In the genomic region with DNA sequence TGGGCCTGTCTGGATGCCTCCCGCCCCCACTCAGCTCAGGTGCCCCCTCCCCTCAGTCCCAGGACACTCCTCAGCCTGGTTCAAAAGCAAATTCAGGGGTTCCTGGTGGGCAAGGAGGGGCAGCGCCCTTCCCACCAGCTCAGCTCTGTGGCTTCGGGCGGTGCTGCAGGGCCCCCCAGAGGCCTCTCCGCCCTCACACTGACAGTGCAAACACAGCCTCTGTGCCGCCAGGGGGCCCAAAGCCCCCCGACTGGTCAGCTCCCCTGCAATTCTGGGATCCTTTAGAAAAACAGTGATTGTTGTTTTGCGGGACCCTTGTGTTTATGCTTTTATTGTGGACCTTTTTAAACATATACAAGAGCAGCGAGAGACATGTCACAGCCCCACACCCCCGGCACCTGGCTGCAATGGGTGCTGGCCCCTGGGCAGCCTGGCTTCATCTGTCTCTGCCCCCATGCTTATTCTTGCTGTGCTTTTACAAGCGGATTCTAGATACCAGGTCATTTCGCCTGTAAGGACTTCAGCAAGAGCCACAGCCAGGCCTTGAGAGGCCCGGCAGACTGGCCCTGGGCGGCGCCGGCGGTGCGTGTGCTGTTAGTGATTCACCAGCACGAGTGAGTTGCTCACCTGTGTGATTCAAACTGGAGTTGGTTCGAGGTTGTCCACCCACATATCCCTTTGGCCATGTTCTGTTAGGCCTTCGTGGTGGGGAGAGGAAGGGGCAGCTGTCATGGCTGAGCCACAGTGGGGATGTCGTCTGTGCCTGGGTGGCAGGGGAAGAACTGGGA, we compare ENCODE assay signal across 29 cellular contexts. TPM values are rescaled to one million over a fixed set of nuclear protein-coding genes. Genes with fewer than 3 reads are reported as not detected.
DNase-seq lines count a peak whose midpoint lies in the region; FAIRE-seq and TF ChIP-seq lines count a peak whose summit lies in the region.
"Had no signal": no experiment of that assay in that cellular context is flagged by ENCODE, and none has a peak within 500 bp of the region (broad histone marks: within the 10 kb centered on the region; RNA-seq: fewer than 3 reads in every experiment).

No MANE protein-coding gene starts in this region.

- no peak overlapping the region for H3K4me2 ChIP-seq in DOHH2 (ENCODE audit: low read length)
- no peak overlapping the region for H3K4me2 ChIP-seq in OCI-LY1 (ENCODE audit: low read length)
- no peak overlapping the region for H3K4me2 ChIP-seq in neural progenitor cell
- no peak overlapping the region for H3K4me2 ChIP-seq in smooth muscle cell

- H4K20me1 ChIP-seq in DOHH2 (ENCODE audit: control insufficient read depth, insufficient read depth, low read depth, low read length) (no peaks in the 10 kb centered on the region), OCI-LY1 (ENCODE audit: insufficient read depth, low read length) (no peaks in the 10 kb centered on the region), neural progenitor cell (ENCODE audit: low read depth) (no peaks in the 10 kb centered on the region), smooth muscle cell (ENCODE audit: low read depth) (peaks cover 98% of the 10 kb centered on the region)

- H3K36me3 Mint-ChIP-seq in neural progenitor cell: no peaks in the 10 kb centered on the region
- H3K36me3 Mint-ChIP-seq: activated naive CD8-positive, alpha-beta T cell treated with anti-CD3 and anti-CD28 coated beads for 36 hours; naive thymus-derived CD8-positive, alpha-beta T cell had no signal

- H3K27ac Mint-ChIP-seq in neural progenitor cell: peak overlapping the region; percentile 75
- H3K27ac Mint-ChIP-seq: activated B cell treated with CpG ODN at 0.5 μM for 24 hours; activated naive CD8-positive, alpha-beta T cell treated with anti-CD3 and anti-CD28 coated beads for 36 hours; activated T-helper 2 cell treated with anti-CD3 and anti-CD28 coated beads, Interferon-gamma antibody, Interleukin-2, Interleukin-4, amounts not matched to agents 10 μg/mL and 5 μg/mL and 100 μg/mL, durations not matched to agents 14 hours and 24 hours and 36 hours; CD4-positive, alpha-beta T cell had no signal

- H3K36me3 ChIP-seq in DOHH2 (ENCODE audit: control insufficient read depth, low read length): no peaks in the 10 kb centered on the region
- no peaks in the 10 kb centered on the region for H3K36me3 ChIP-seq in OCI-LY1 (ENCODE audit: insufficient read depth, low read length)
- H3K36me3 ChIP-seq in bronchial epithelial cell (ENCODE audit: control insufficient read depth, insufficient read depth, low read length): no peaks in the 10 kb centered on the region
- H3K36me3 ChIP-seq in neural progenitor cell: no peaks in the 10 kb centered on the region
- no peaks in the 10 kb centered on the region for H3K36me3 ChIP-seq in smooth muscle cell (ENCODE audit: low read depth)
- H3K36me3 ChIP-seq: heart left ventricle, pancreas, uterus had no signal

- 87% methylated on average over 22 of the region's 22 CpGs for WGBS in smooth muscle cell (ENCODE audit: low lambda C conversion rate)

- no peak for FAIRE-seq in bronchial epithelial cell (lab: Jason Lieb, UNC)
- FAIRE-seq: endothelial cell of umbilical vein, G401.6, pancreas had no signal

- TF ChIP-seq CTCF in DOHH2 (IDR thresholded peaks at IDR 0.05; ENCODE audit: low read depth, low read length, poor library complexity, severe bottlenecking) (peak; percentile 11), OCI-LY1 (IDR thresholded peaks at IDR 0.05; ENCODE audit: low read length) (peak; percentile 40; the same call in 1 of the 2 replicates), bronchial epithelial cell (IDR thresholded peaks at IDR 0.05; ENCODE audit: insufficient read depth, low read length, severe bottlenecking) (no peak), neural progenitor cell (IDR thresholded peaks at IDR 0.05) (peak; percentile 26), smooth muscle cell (IDR thresholded peaks at IDR 0.05; ENCODE audit: borderline replicate concordance, insufficient read depth, poor library complexity, severe bottlenecking) (no peak)

- H3K4me1 Mint-ChIP-seq in neural progenitor cell: peaks cover 16% of the 10 kb centered on the region

- H3K79me2 ChIP-seq in DOHH2 (ENCODE audit: control insufficient read depth, low read length): no peaks in the 10 kb centered on the region
- H3K79me2 ChIP-seq in OCI-LY1 (ENCODE audit: insufficient read depth, low read length): no peaks in the 10 kb centered on the region
- H3K79me2 ChIP-seq in neural progenitor cell (ENCODE audit: low read depth): no peaks in the 10 kb centered on the region
- peaks cover 4% of the 10 kb centered on the region for H3K79me2 ChIP-seq in smooth muscle cell (ENCODE audit: low read depth)

- H3K27ac ChIP-seq in DOHH2 (ENCODE audit: low read depth, low read length): no peak overlapping the region
- H3K27ac ChIP-seq in OCI-LY1 (ENCODE audit: low read depth, low read length, poor library complexity, severe bottlenecking): no peak overlapping the region
- H3K27ac ChIP-seq in neural progenitor cell: no peak overlapping the region
- H3K27ac ChIP-seq in smooth muscle cell (ENCODE audit: low read depth): no peak overlapping the region
- H3K27ac ChIP-seq: heart left ventricle, pancreas, uterus had no signal

- H3K4me3 ChIP-seq in DOHH2 (ENCODE audit: low read length): no peak overlapping the region
- no peak overlapping the region for H3K4me3 ChIP-seq in OCI-LY1 (ENCODE audit: low read depth, low read length, poor library complexity, severe bottlenecking)
- H3K4me3 ChIP-seq in bronchial epithelial cell (ENCODE audit: low read depth, low read length): no peak overlapping the region
- no peak overlapping the region for H3K4me3 ChIP-seq in neural progenitor cell
- no peak overlapping the region for H3K4me3 ChIP-seq in smooth muscle cell
- H3K4me3 ChIP-seq: heart left ventricle, pancreas, uterus had no signal

- H3K4me3 Mint-ChIP-seq in neural progenitor cell: no peak overlapping the region
- H3K4me3 Mint-ChIP-seq: activated B cell treated with CpG ODN at 0.5 μM for 24 hours; activated naive CD8-positive, alpha-beta T cell treated with anti-CD3 and anti-CD28 coated beads for 36 hours; CD4-positive, alpha-beta T cell; naive thymus-derived CD8-positive, alpha-beta T cell had no signal

- no peak overlapping the region for H2AFZ ChIP-seq in OCI-LY1 (ENCODE audit: low read length)
- H2AFZ ChIP-seq in neural progenitor cell (replicated peaks): no peak overlapping the region
- no peak overlapping the region for H2AFZ ChIP-seq in smooth muscle cell (ENCODE audit: low read depth)

- H3K4me1 ChIP-seq in DOHH2 (ENCODE audit: control insufficient read depth, low read length): no peaks in the 10 kb centered on the region
- H3K4me1 ChIP-seq in OCI-LY1 (ENCODE audit: insufficient read depth, low read length, severe bottlenecking): no peaks in the 10 kb centered on the region
- H3K4me1 ChIP-seq in neural progenitor cell: no peaks in the 10 kb centered on the region
- no peaks in the 10 kb centered on the region for H3K4me1 ChIP-seq in smooth muscle cell (ENCODE audit: low read depth)
- H3K4me1 ChIP-seq: pancreas had no signal

- peaks cover 9% of the 10 kb centered on the region for H3K27me3 Mint-ChIP-seq in neural progenitor cell (ENCODE audit: insufficient read depth, low read depth)
- H3K27me3 Mint-ChIP-seq: activated naive CD8-positive, alpha-beta T cell treated with anti-CD3 and anti-CD28 coated beads for 36 hours; CD4-positive, alpha-beta T cell had no signal

- H3K9me2 ChIP-seq in DOHH2 (replicated peaks; ENCODE audit: control insufficient read depth, low read length) (no peaks in the 10 kb centered on the region), OCI-LY1 (ENCODE audit: low read depth, low read length) (no peaks in the 10 kb centered on the region)

- H3F3A ChIP-seq in DOHH2 (ENCODE audit: control insufficient read depth, insufficient read depth) (no peaks in the 10 kb centered on the region), OCI-LY1 (ENCODE audit: insufficient read depth, low read length) (no peaks in the 10 kb centered on the region), neural progenitor cell (ENCODE audit: low read depth) (no peaks in the 10 kb centered on the region), smooth muscle cell (ENCODE audit: low read depth) (no peaks in the 10 kb centered on the region)

- no peaks in the 10 kb centered on the region for H3K9me3 ChIP-seq in DOHH2 (ENCODE audit: control insufficient read depth, insufficient read depth, low read length)
- H3K9me3 ChIP-seq in OCI-LY1 (ENCODE audit: low read length): no peaks in the 10 kb centered on the region
- H3K9me3 ChIP-seq in neural progenitor cell (ENCODE audit: low read depth): no peaks in the 10 kb centered on the region
- H3K9me3 ChIP-seq in smooth muscle cell (replicated peaks; ENCODE audit: low read depth): no peaks in the 10 kb centered on the region
- H3K9me3 ChIP-seq: heart left ventricle, pancreas, uterus had no signal

- DNase-seq in bronchial epithelial cell (ENCODE audit: low read depth) (peak; percentile 71), neural progenitor cell (ENCODE audit: low spot score) (peak; percentile 38), NCI-H526 treated with DMSO at 0.1 percent for 48 hours (lab: John Stamatoyannopoulos, UW) (no peak), DMS 273 (lab: John Stamatoyannopoulos, UW; ENCODE audit: unreplicated experiment) (no peak), smooth muscle cell (lab: John Stamatoyannopoulos, UW; ENCODE audit: unreplicated experiment) (no peak)
- DNase-seq: activated B cell treated with CpG ODN at 0.5 μM for 24 hours; activated CD4-positive, alpha-beta T cell treated with anti-CD3 and anti-CD28 coated beads, Interleukin-2, amount 50 U/mL, for 48 hours; activated CD8-positive, alpha-beta memory T cell treated with anti-CD3 and anti-CD28 coated beads, Interleukin-2, amount 50 U/mL, for 48 hours; activated naive CD8-positive, alpha-beta T cell treated with anti-CD3 and anti-CD28 coated beads for 36 hours; CD4-positive, alpha-beta T cell; heart left ventricle; naive thymus-derived CD8-positive, alpha-beta T cell; NCI-H1048; NCI-H187 treated with DMSO at 0.1 percent for 48 hours; NCI-H226; NCI-H774; pancreas; right cardiac atrium; SHP77 treated with DMSO at 0.1 percent for 48 hours; stimulated activated CD4-positive, alpha-beta T cell treated with anti-CD3 and anti-CD28 coated beads, Interleukin-12 subunit alpha, Interleukin-12 subunit beta, amount 100 ng/mL, for 4 hours; stimulated activated CD4-positive, alpha-beta T cell treated with anti-CD3 and anti-CD28 coated beads, Interleukin-4, amount 100 ng/mL, for 24 hours; stimulated activated naive CD4-positive, alpha-beta T cell; T1000; uterus had no signal

- no peaks in the 10 kb centered on the region for H3K9me3 Mint-ChIP-seq in neural progenitor cell
- H3K9me3 Mint-ChIP-seq: activated B cell treated with CpG ODN at 0.5 μM for 24 hours; activated naive CD8-positive, alpha-beta T cell treated with anti-CD3 and anti-CD28 coated beads for 36 hours; activated T-helper 2 cell treated with anti-CD3 and anti-CD28 coated beads, Interferon-gamma antibody, Interleukin-2, Interleukin-4, amounts not matched to agents 10 μg/mL and 5 μg/mL and 100 μg/mL, durations not matched to agents 14 hours and 24 hours and 36 hours; CD4-positive, alpha-beta T cell had no signal

- no peak overlapping the region for H3K9ac ChIP-seq in OCI-LY1 (ENCODE audit: low read length)
- no peak overlapping the region for H3K9ac ChIP-seq in neural progenitor cell
- H3K9ac ChIP-seq in smooth muscle cell (ENCODE audit: low read depth): no peak overlapping the region

- H3K27me3 ChIP-seq in DOHH2 (ENCODE audit: control insufficient read depth, low read length) (no peaks in the 10 kb centered on the region), OCI-LY1 (ENCODE audit: insufficient read depth, low read length) (no peaks in the 10 kb centered on the region), bronchial epithelial cell (ENCODE audit: control insufficient read depth, insufficient read depth, low read length) (peaks cover 2% of the 10 kb centered on the region), neural progenitor cell (no peaks in the 10 kb centered on the region), smooth muscle cell (ENCODE audit: low read depth) (no peaks in the 10 kb centered on the region)
- H3K27me3 ChIP-seq: uterus had no signal

RNA-seq across cellular contexts. Expression of gene ZNF469, which starts 21.2 kb away (rescaled TPM):
- total RNA-seq in bronchial epithelial cell (under 0.01 and 0.13 TPM in 2 replicates), neural progenitor cell (ENCODE audit: low replicate concordance) (0.02 and 0.03 TPM in 2 replicates), smooth muscle cell (5.3 and 6.2 TPM in 2 replicates)
- 5.0 and 6.7 TPM in 2 replicates for polyA plus RNA-seq in smooth muscle cell

RNA-seq across cellular contexts. Expression of gene ZFPM1, which starts 49.1 kb away (rescaled TPM):
- total RNA-seq in bronchial epithelial cell (0.79 and 1.7 TPM in 2 replicates), neural progenitor cell (ENCODE audit: low replicate concordance) (0.36 and 0.96 TPM in 2 replicates), smooth muscle cell (0.99 and 1.2 TPM in 2 replicates)
- 4.9 and 6.6 TPM in 2 replicates for polyA plus RNA-seq in smooth muscle cell

Comparison
In these comparisons a context has a peak if more than half of its experiments do, and no peak if none do; other contexts are left out.
1. CTCF ChIP-seq: peak in DOHH2 (single experiment), OCI-LY1 (single experiment) and neural progenitor cell (single experiment); none in bronchial epithelial cell (single experiment) and smooth muscle cell (single experiment).
2. DNase-seq: peak in bronchial epithelial cell (single experiment) and neural progenitor cell (single experiment); none in NCI-H526 treated with DMSO at 0.1 percent for 48 hours (single experiment), DMS 273 (single experiment) and smooth muscle cell (single experiment).